In genomic region chr6:106114492-106114891, GRCh38 we compare ENCODE assay signal across 9 cellular contexts. TPM values are rescaled to one million over a fixed set of nuclear protein-coding genes. Genes with fewer than 3 reads are reported as not detected.
DNase-seq lines count a peak whose midpoint lies in the region; ATAC-seq and TF ChIP-seq lines count a peak whose summit lies in the region.
"Had no signal": no experiment of that assay in that cellular context is flagged by ENCODE, and none has a peak within 500 bp of the region (broad histone marks: within the 10 kb centered on the region; RNA-seq: fewer than 3 reads in every experiment).

No MANE protein-coding gene starts in this region.

- H3K23ac ChIP-seq in mesenchymal stem cell (ENCODE audit: low read length in 2 of 2) = no peak overlapping the region

- DNase-seq in central memory CD4-positive, alpha-beta T cell = peak; percentile 35
- DNase-seq in sigmoid colon = no peak
- DNase-seq in HUDEP-2 (lab: John Stamatoyannopoulos, UW; ENCODE audit: unreplicated experiment in 76 of 76) = no peak
- no peak for DNase-seq in tibial nerve (ENCODE audit: low spot score in 2 of 2)
- no peak for DNase-seq in mesenchymal stem cell

- TF ChIP-seq POLR2A in sigmoid colon (IDR thresholded peaks at IDR 0.05) = no peak
- TF ChIP-seq POLR2A in tibial nerve (IDR thresholded peaks at IDR 0.05) = no peak

- intact Hi-C loops in sigmoid colon (cut with DNase I) = no loop called here

- no peak overlapping the region for H2AFZ ChIP-seq in mesenchymal stem cell (ENCODE audit: low read depth, low read length)

- WGBS in sigmoid colon, 2 donors = 78 to 90% methylated on average over 9 of the region's 9 CpGs
- WGBS in tibial nerve, 2 donors = 78 to 82% methylated on average over 9 of the region's 9 CpGs
- WGBS in mesenchymal stem cell = 92% methylated on average over 9 of the region's 9 CpGs

- no peak overlapping the region for H3K27ac ChIP-seq in sigmoid colon
- H3K27ac ChIP-seq in tibial nerve = no peak overlapping the region
- H3K27ac ChIP-seq in mesenchymal stem cell (ENCODE audit: low read length, poor library complexity, severe bottlenecking) = no peak overlapping the region

- no peak overlapping the region for H3K18ac ChIP-seq in mesenchymal stem cell (ENCODE audit: low read depth in 1 of 2, low read length in 2 of 2)

- no peak overlapping the region for H2AK5ac ChIP-seq in mesenchymal stem cell (ENCODE audit: low read length, severe bottlenecking)

- no peak overlapping the region for H3K4me2 ChIP-seq in mesenchymal stem cell (ENCODE audit: low read length, poor library complexity, severe bottlenecking)

- no peak overlapping the region for H3K14ac ChIP-seq in mesenchymal stem cell (ENCODE audit: low read length in 2 of 2)

- H4K8ac ChIP-seq in mesenchymal stem cell (ENCODE audit: low read length) = no peak overlapping the region

- TF ChIP-seq CTCF in sigmoid colon (IDR thresholded peaks at IDR 0.05) (no peak), tibial nerve (IDR thresholded peaks at IDR 0.05) (no peak)

- H3K27me3 ChIP-seq in sigmoid colon = no peaks in the 10 kb centered on the region
- H3K27me3 ChIP-seq in tibial nerve = no peaks in the 10 kb centered on the region
- no peaks in the 10 kb centered on the region for H3K27me3 ChIP-seq in mesenchymal stem cell (ENCODE audit: control insufficient read depth in 1 of 2, insufficient read depth in 1 of 2, low read length in 2 of 2)

- TF ChIP-seq EP300 in sigmoid colon (IDR thresholded peaks at IDR 0.05) = no peak
- no peak for TF ChIP-seq EP300 in tibial nerve (IDR thresholded peaks at IDR 0.05)

- H3K4me1 ChIP-seq in sigmoid colon (peaks cover 0 to 14% (median 6%) of the 10 kb centered on the region in 4 donors), tibial nerve (peaks cover 0 to 4% (median 0%) of the 10 kb centered on the region in 4 donors), mesenchymal stem cell (ENCODE audit: control insufficient read depth, insufficient read depth, low read depth, low read length) (peaks cover 4% of the 10 kb centered on the region)

- no peak overlapping the region for H4K91ac ChIP-seq in mesenchymal stem cell (ENCODE audit: low read length)

- H2BK12ac ChIP-seq in mesenchymal stem cell (ENCODE audit: low read length in 2 of 2) = no peak overlapping the region

- no peak overlapping the region for H3K9ac ChIP-seq in mesenchymal stem cell (ENCODE audit: low read length)

- no peak overlapping the region for H2BK5ac ChIP-seq in mesenchymal stem cell (ENCODE audit: low read depth, low read length, poor library complexity, severe bottlenecking)

- no peak overlapping the region for H3K4ac ChIP-seq in mesenchymal stem cell (ENCODE audit: low read depth in 1 of 2, low read length in 2 of 2)

- ATAC-seq in GM18498 (IDR thresholded peaks at IDR 0.05; ENCODE audit: unreplicated experiment) (peak; percentile 76), GM21529 (IDR thresholded peaks at IDR 0.05; ENCODE audit: unreplicated experiment) (peak; percentile 87), HG03575 (IDR thresholded peaks at IDR 0.05; ENCODE audit: extremely low read depth, insufficient number of reproducible peaks, low FRiP score, unreplicated experiment) (peak; percentile 72)
- ATAC-seq: Panc1 had no signal

- no peak overlapping the region for H2BK15ac ChIP-seq in mesenchymal stem cell (ENCODE audit: low read depth, poor library complexity, severe bottlenecking)

- no peaks in the 10 kb centered on the region for H3K79me1 ChIP-seq in mesenchymal stem cell (replicated peaks; ENCODE audit: low read length, poor library complexity, severe bottlenecking)

- no peaks in the 10 kb centered on the region for H3K36me3 ChIP-seq in sigmoid colon
- no peaks in the 10 kb centered on the region for H3K36me3 ChIP-seq in tibial nerve
- no peaks in the 10 kb centered on the region for H3K36me3 ChIP-seq in mesenchymal stem cell (ENCODE audit: control insufficient read depth in 1 of 2, insufficient read depth in 2 of 2, low read depth in 1 of 2, low read length in 2 of 2)

- H3K4me3 ChIP-seq in sigmoid colon (no peak overlapping the region), tibial nerve (no peak overlapping the region), mesenchymal stem cell (ENCODE audit: insufficient read depth in 1 of 2, low read depth in 1 of 2, low read length in 2 of 2) (no peak overlapping the region)

- no peak overlapping the region for H2BK120ac ChIP-seq in mesenchymal stem cell (ENCODE audit: low read depth, low read length)

- H3K9me3 ChIP-seq in sigmoid colon (no peaks in the 10 kb centered on the region), tibial nerve (no peaks in the 10 kb centered on the region), mesenchymal stem cell (ENCODE audit: control insufficient read depth, low read length) (no peaks in the 10 kb centered on the region)

RNA-seq across cellular contexts. Expression of gene PRDM1, which starts 28.4 kb away (rescaled TPM):
- 1 to 10 TPM in 3 of 4 donors, under 1 TPM in 1; 0.55 to 1.6 (median 1.2) TPM for total RNA-seq in sigmoid colon
- polyA plus RNA-seq in sigmoid colon = 10 to 100 TPM in 1 of 3 donors, 1 to 10 TPM in 2; 3.0 to 17.6 (median 7.2) TPM
- total RNA-seq in tibial nerve = 10 to 100 TPM in 1 of 4 donors, 1 to 10 TPM in 3; 2.1 to 17.3 (median 5.6) TPM
- 7.5 TPM for polyA plus RNA-seq in mesenchymal stem cell (2013, experiment 1 of 2)
- polyA plus RNA-seq in mesenchymal stem cell (2013, experiment 2 of 2) = 7.3 TPM
